Comparison of ENCODE assay signal across 25 cellular contexts in the genomic region with DNA sequence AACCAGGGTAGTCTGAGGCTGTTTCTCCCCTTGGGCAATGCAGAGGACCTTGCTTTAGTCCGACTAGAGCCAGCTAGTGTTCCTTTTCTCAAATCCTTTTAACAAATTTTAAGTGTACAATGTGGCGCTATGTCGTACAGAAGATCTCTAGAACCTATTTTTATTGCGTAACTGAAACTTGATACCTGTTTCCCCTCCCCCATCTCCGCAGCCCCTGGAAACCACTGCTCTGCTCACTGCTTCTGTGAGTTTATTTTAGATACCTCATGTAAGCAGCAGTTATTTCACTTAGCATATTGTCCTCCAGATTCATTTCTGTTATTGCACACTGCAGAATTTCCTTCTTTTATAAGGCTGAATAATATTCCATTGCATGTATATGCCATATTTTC.
"Had no signal": no experiment of that assay in that cellular context is flagged by ENCODE, and none has a peak within 500 bp of the region (broad histone marks: within the 10 kb centered on the region; RNA-seq: fewer than 3 reads in every experiment).

No MANE protein-coding gene starts in this region.

- H3K36me3 ChIP-seq: SJCRH30 had no signal

- H3K27me3 Mint-ChIP-seq: activated CD4-positive, alpha-beta memory T cell treated with anti-CD3 and anti-CD28 coated beads, Interleukin-2, amount 10 ng/mL, durations not matched to agents 7 days and 5 days; activated naive CD4-positive, alpha-beta T cell treated with anti-CD3 and anti-CD28 coated beads, Interleukin-2, amount 10 ng/mL, durations not matched to agents 7 days and 5 days; activated naive CD8-positive, alpha-beta T cell treated with anti-CD3 and anti-CD28 coated beads for 36 hours had no signal

- DNase-seq: activated CD4-positive, alpha-beta memory T cell treated with anti-CD3 and anti-CD28 coated beads, Interleukin-2, amount 10 ng/mL, durations not matched to agents 7 days and 5 days; activated CD4-positive, alpha-beta T cell treated with anti-CD3 and anti-CD28 coated beads, Interleukin-2, amount 50 U/mL, for 1 hour; activated CD4-positive, CD25-positive, alpha-beta regulatory T cell; activated CD8-positive, alpha-beta memory T cell treated with anti-CD3 and anti-CD28 coated beads, Interleukin-2, amount 50 U/mL, for 4 hours; activated gamma-delta T cell treated with Interleukin-2 at 50 U/mL for 16 hours; activated naive CD4-positive, alpha-beta T cell treated with anti-CD3 and anti-CD28 coated beads, Interleukin-2, amount 10 ng/mL, durations not matched to agents 7 days and 5 days; activated naive CD8-positive, alpha-beta T cell treated with anti-CD3 and anti-CD28 coated beads for 36 hours; activated T-cell treated with anti-CD3 and anti-CD28 coated beads, Interleukin-2, amount 50 U/mL, for 72 hours; cerebellar nuclear complex; Karpas-422; NCI-H1105 treated with DMSO at 0.1 percent for 48 hours; NCI-H1436 treated with DMSO at 0.1 percent for 48 hours; NCI-H187; NCI-H2081; NCI-H524 treated with DMSO at 0.1 percent for 48 hours; NK-92 treated with Interleukin-12 subunit alpha and Interleukin-12 subunit beta, amount 100 ng/mL, for 24 hours; OCI-M1; Right ventricle myocardium superior; SK-N-SH; T-helper 1 cell had no signal

- H3K27ac ChIP-seq: RWPE1, SJCRH30, VCaP had no signal

- H3K4me1 ChIP-seq: SJCRH30 had no signal

- H3K9me3 ChIP-seq: SJCRH30, SK-N-SH had no signal

- H3K27ac Mint-ChIP-seq: activated CD4-positive, alpha-beta memory T cell treated with anti-CD3 and anti-CD28 coated beads, Interleukin-2, amount 10 ng/mL, durations not matched to agents 7 days and 5 days; activated naive CD4-positive, alpha-beta T cell treated with anti-CD3 and anti-CD28 coated beads, Interleukin-2, amount 10 ng/mL, durations not matched to agents 7 days and 5 days; activated naive CD8-positive, alpha-beta T cell treated with anti-CD3 and anti-CD28 coated beads for 36 hours; activated T-cell treated with anti-CD3 and anti-CD28 coated beads, Interleukin-2, amount 50 U/mL, for 72 hours; activated T-helper 2 cell treated with anti-CD3 and anti-CD28 coated beads, Interferon-gamma antibody, Interleukin-2, Interleukin-4, amounts not matched to agents 10 μg/mL and 5 μg/mL and 100 μg/mL, durations not matched to agents 14 hours and 24 hours and 36 hours had no signal

- H3K4me2 ChIP-seq: SK-N-SH had no signal

- H3K9ac ChIP-seq: SK-N-SH had no signal

- H3K36me3 Mint-ChIP-seq: activated naive CD4-positive, alpha-beta T cell treated with anti-CD3 and anti-CD28 coated beads, Interleukin-2, amount 10 ng/mL, durations not matched to agents 7 days and 5 days; activated naive CD8-positive, alpha-beta T cell treated with anti-CD3 and anti-CD28 coated beads for 36 hours had no signal

- ATAC-seq: activated T-cell treated with anti-CD3 and anti-CD28 coated beads, Interleukin-2, amount 50 U/mL, for 72 hours; Panc1 had no signal

- H3K4me3 ChIP-seq: SJCRH30 had no signal

- H3K27me3 ChIP-seq: SJCRH30 had no signal

- H3K4me1 Mint-ChIP-seq: activated CD4-positive, alpha-beta memory T cell treated with anti-CD3 and anti-CD28 coated beads, Interleukin-2, amount 10 ng/mL, durations not matched to agents 7 days and 5 days; activated naive CD4-positive, alpha-beta T cell treated with anti-CD3 and anti-CD28 coated beads, Interleukin-2, amount 10 ng/mL, durations not matched to agents 7 days and 5 days; activated naive CD8-positive, alpha-beta T cell treated with anti-CD3 and anti-CD28 coated beads for 36 hours had no signal

- H3K4me3 Mint-ChIP-seq: activated CD4-positive, alpha-beta memory T cell treated with anti-CD3 and anti-CD28 coated beads, Interleukin-2, amount 10 ng/mL, durations not matched to agents 7 days and 5 days; activated naive CD4-positive, alpha-beta T cell treated with anti-CD3 and anti-CD28 coated beads, Interleukin-2, amount 10 ng/mL, durations not matched to agents 7 days and 5 days; activated naive CD8-positive, alpha-beta T cell treated with anti-CD3 and anti-CD28 coated beads for 36 hours; activated T-cell treated with anti-CD3 and anti-CD28 coated beads, Interleukin-2, amount 50 U/mL, for 72 hours had no signal
